In the genomic region with DNA sequence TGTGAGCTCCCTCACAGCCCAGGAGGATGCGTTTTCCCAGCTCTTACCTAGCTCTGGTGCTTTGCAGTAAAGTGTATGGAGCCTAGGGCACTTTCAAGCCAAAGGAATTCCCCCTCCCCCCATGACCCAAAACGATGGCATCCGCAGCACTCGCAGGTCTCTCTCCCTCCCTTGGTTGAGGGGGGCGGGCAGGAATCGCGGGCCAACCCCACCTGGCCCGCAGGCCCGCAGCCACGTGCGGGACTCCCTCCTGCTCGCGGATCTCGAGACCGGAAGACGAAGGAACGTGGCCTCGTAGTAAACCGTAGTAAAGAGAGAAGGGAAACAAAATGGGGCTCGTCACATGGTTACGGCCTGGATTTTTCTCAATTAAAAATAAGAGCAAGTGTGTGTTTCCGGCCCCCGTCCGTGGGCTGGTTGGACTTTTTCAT, we compare ENCODE assay signal across 8 cellular contexts. TPM values are rescaled to one million over a fixed set of nuclear protein-coding genes. Genes with fewer than 3 reads are reported as not detected.
A peak's percentile ranks its signal among the peaks of the same experiment; 100 is the strongest.
DNase-seq lines count a peak whose midpoint lies in the region; ATAC-seq and TF ChIP-seq lines count a peak whose summit lies in the region.

No MANE protein-coding gene starts in this region.

- no peak overlapping the region for H3K4ac ChIP-seq in neuronal stem cell (ENCODE audit: low read length)

- H3K79me1 ChIP-seq in neuronal stem cell (ENCODE audit: low read depth, low read length): peaks cover 4% of the 10 kb centered on the region

- H4K8ac ChIP-seq in neuronal stem cell (ENCODE audit: low read depth, low read length): no peak overlapping the region

- H3K18ac ChIP-seq in neuronal stem cell (ENCODE audit: low read length): peak overlapping the region; percentile 92

- H3K36me3 ChIP-seq in HEK293 (ENCODE audit: control insufficient read depth in 2 of 2, insufficient read depth in 1 of 2, low read length in 2 of 2) (peaks cover 0 to 10% of the 10 kb centered on the region in 2 experiments; a peak in 1 of 3 replicates), gastroesophageal sphincter (no peaks in the 10 kb centered on the region), neuronal stem cell (replicated peaks in 1 of 2; ENCODE audit: control insufficient read depth in 2 of 2, insufficient read depth in 2 of 2, low read length in 2 of 2) (peaks cover 11 to 98% of the 10 kb centered on the region in 2 donors)

- peak; percentile 33 for DNase-seq in stimulated activated CD8-positive, alpha-beta memory T cell treated with anti-CD3 and anti-CD28 coated beads, Interleukin-12 subunit alpha, Interleukin-12 subunit beta, amount 100 ng/mL, for 1 hour (ENCODE audit: low read depth)
- no peak for DNase-seq in stimulated activated CD8-positive, alpha-beta memory T cell treated with anti-CD3 and anti-CD28 coated beads, Interleukin-4, amount 100 ng/mL, for 48 hours
- DNase-seq in NAMALWA (ENCODE audit: low spot score): peak; percentile 82
- no peak for DNase-seq in activated CD4-positive, alpha-beta memory T cell treated with anti-CD3 and anti-CD28 coated beads, Interleukin-2, amount 10 ng/mL, durations not matched to agents 7 days and 5 days
- DNase-seq in neuronal stem cell (ENCODE audit: low spot score): no peak
- no peak for DNase-seq in GOT3 (lab: John Stamatoyannopoulos, UW)

- H4K91ac ChIP-seq in neuronal stem cell (ENCODE audit: low read depth, low read length, poor library complexity): no peak overlapping the region

- no peaks in the 10 kb centered on the region for H3K9me3 Mint-ChIP-seq in activated CD4-positive, alpha-beta memory T cell treated with anti-CD3 and anti-CD28 coated beads, Interleukin-2, amount 10 ng/mL, durations not matched to agents 7 days and 5 days

- peak overlapping the region; percentile 78 for H3K9ac ChIP-seq in neuronal stem cell (ENCODE audit: low read depth, low read length, poor library complexity)

- no peak for TF ChIP-seq POLR2A in gastroesophageal sphincter (IDR thresholded peaks at IDR 0.05)

- H3K27me3 ChIP-seq in gastroesophageal sphincter: no peaks in the 10 kb centered on the region
- H3K27me3 ChIP-seq in neuronal stem cell (ENCODE audit: control insufficient read depth in 3 of 3, insufficient read depth in 3 of 3, low read depth in 1 of 3, low read length in 3 of 3): no peaks in the 10 kb centered on the region

- H3K14ac ChIP-seq in neuronal stem cell (ENCODE audit: low read length): no peak overlapping the region

- H3K23ac ChIP-seq in neuronal stem cell (ENCODE audit: low read depth, low read length, poor library complexity): no peak overlapping the region

- TF ChIP-seq EP300 in gastroesophageal sphincter (IDR thresholded peaks at IDR 0.05): no peak

- WGBS in gastroesophageal sphincter (ENCODE audit: low coverage in 1 of 2), 2 donors: 0% methylated on average over 4 of the region's 24 CpGs; no CpG with 5 or more reads in 1 of the 2 donors
- no CpG with 5 or more reads among the region's 24 CpGs for WGBS in neuronal stem cell (ENCODE audit: extremely low coverage in 2 of 2, insufficient read length in 2 of 2, insufficient replicate concordance in 1 of 2), 2 donors

- no peak overlapping the region for H2AK5ac ChIP-seq in neuronal stem cell (ENCODE audit: low read depth, low read length)

- H2BK120ac ChIP-seq in neuronal stem cell (ENCODE audit: low read depth, low read length): no peak overlapping the region

- H3K4me1 Mint-ChIP-seq in activated CD4-positive, alpha-beta memory T cell treated with anti-CD3 and anti-CD28 coated beads, Interleukin-2, amount 10 ng/mL, durations not matched to agents 7 days and 5 days: peaks cover 58% of the 10 kb centered on the region

- H2BK12ac ChIP-seq in neuronal stem cell (ENCODE audit: low read length): no peak overlapping the region

- peak overlapping the region; percentile 92 for H3K27ac Mint-ChIP-seq in activated CD4-positive, alpha-beta memory T cell treated with anti-CD3 and anti-CD28 coated beads, Interleukin-2, amount 10 ng/mL, durations not matched to agents 7 days and 5 days

- CTCF ChIA-PET in HEK293 (lab: Yijun Ruan, JAX): no interaction called here
- CTCF ChIA-PET in activated CD4-positive, alpha-beta memory T cell treated with anti-CD3 and anti-CD28 coated beads, Interleukin-2, amount 10 ng/mL, durations not matched to agents 7 days and 5 days (lab: Charles Lee): interaction anchor here (0.8 to 1.4 kb wide), 6 partner anchors 8 to 44 kb away, joined by 3 to 6 read pairs (median 5); no protein-coding TSS in a partner anchor

- H3K4me3 ChIP-seq in HEK293 (ENCODE audit: low read depth, low read length): peak overlapping the region; percentile 34
- peak overlapping the region; percentile 74 to 89 for H3K4me3 ChIP-seq in gastroesophageal sphincter
- H3K4me3 ChIP-seq in neuronal stem cell (ENCODE audit: low read length in 2 of 2): peak overlapping the region in 1 of 2 donors; percentile 77

- H3K4me3 Mint-ChIP-seq in activated CD4-positive, alpha-beta memory T cell treated with anti-CD3 and anti-CD28 coated beads, Interleukin-2, amount 10 ng/mL, durations not matched to agents 7 days and 5 days: peak overlapping the region; percentile 89

- POLR2A ChIA-PET in HEK293 (lab: Yijun Ruan, JAX): no interaction called here
- POLR2A ChIA-PET in activated CD4-positive, alpha-beta memory T cell treated with anti-CD3 and anti-CD28 coated beads, Interleukin-2, amount 10 ng/mL, durations not matched to agents 7 days and 5 days (lab: Charles Lee): interaction anchor here (1.0 to 4.9 kb wide), 9 partner anchors 8 to 51 kb away, joined by 3 to 44 read pairs (median 4); a partner anchor contains a TSS

- no peak overlapping the region for H2BK5ac ChIP-seq in neuronal stem cell (ENCODE audit: low read length)

- H3K9me3 ChIP-seq in HEK293 (ENCODE audit: control insufficient read depth, insufficient read depth, low read depth, low read length) (no peaks in the 10 kb centered on the region), gastroesophageal sphincter (no peaks in the 10 kb centered on the region), neuronal stem cell (replicated peaks in 1 of 2; ENCODE audit: control insufficient read depth in 2 of 2, insufficient read depth in 1 of 2, low read depth in 1 of 2, low read length in 2 of 2) (peaks cover 0 to 80% of the 10 kb centered on the region in 2 donors)

- ATAC-seq in gastroesophageal sphincter: peak; percentile 80

- H3K4me2 ChIP-seq in neuronal stem cell (ENCODE audit: insufficient read depth, low read length, poor library complexity, severe bottlenecking): peak overlapping the region; percentile 87

- H3K4me1 ChIP-seq in HEK293 (ENCODE audit: control insufficient read depth, insufficient read depth, low read length) (peaks cover 19% of the 10 kb centered on the region), gastroesophageal sphincter (peaks cover 0 to 76% (median 10%) of the 10 kb centered on the region in 3 donors), neuronal stem cell (ENCODE audit: control insufficient read depth in 2 of 2, insufficient read depth in 1 of 2, low read depth in 1 of 2, low read length in 2 of 2) (peaks cover 13 to 23% of the 10 kb centered on the region in 2 donors)

- no peaks in the 10 kb centered on the region for H3K27me3 Mint-ChIP-seq in activated CD4-positive, alpha-beta memory T cell treated with anti-CD3 and anti-CD28 coated beads, Interleukin-2, amount 10 ng/mL, durations not matched to agents 7 days and 5 days

- no peak overlapping the region for H2BK15ac ChIP-seq in neuronal stem cell (ENCODE audit: low read length)

- no peak for TF ChIP-seq CTCF in HEK293 (tag by site-specific recombination; IDR thresholded peaks at IDR 0.05)
- TF ChIP-seq CTCF in gastroesophageal sphincter (IDR thresholded peaks at IDR 0.05): no peak

- H2AFZ ChIP-seq in neuronal stem cell (ENCODE audit: low read length): no peak overlapping the region

- H3K27ac ChIP-seq in HEK293 (ENCODE audit: extremely low read depth, low read depth, low read length) (peak overlapping the region; percentile 74; the same call in 1 of the 2 replicates), gastroesophageal sphincter (peak overlapping the region; percentile 89 to 95 (median 93)), neuronal stem cell (replicated peaks; ENCODE audit: low read length) (no peak overlapping the region)

- H3K36me3 Mint-ChIP-seq in activated CD4-positive, alpha-beta memory T cell treated with anti-CD3 and anti-CD28 coated beads, Interleukin-2, amount 10 ng/mL, durations not matched to agents 7 days and 5 days (ENCODE audit: low read depth): peaks cover 38% of the 10 kb centered on the region

RNA-seq across cellular contexts. Expression of a gene that starts 8.5 kb away (rescaled TPM):
- 1 to 10 TPM; 7.2 to 7.4 TPM for total RNA-seq in activated CD4-positive, alpha-beta memory T cell treated with anti-CD3 and anti-CD28 coated beads, Interleukin-2, amount 10 ng/mL, durations not matched to agents 7 days and 5 days
- 10 to 100 TPM; 17.4 to 39.0 (median 25.3) TPM for total RNA-seq in gastroesophageal sphincter
- polyA plus RNA-seq in neuronal stem cell (2013, experiment 1 of 2): 11.0 TPM
- 11.6 TPM for polyA plus RNA-seq in neuronal stem cell (2013, experiment 2 of 2)

RNA-seq across cellular contexts. Expression of a gene that starts 44.8 kb away (rescaled TPM):
- 10 to 100 TPM; 38.1 to 43.0 TPM for total RNA-seq in activated CD4-positive, alpha-beta memory T cell treated with anti-CD3 and anti-CD28 coated beads, Interleukin-2, amount 10 ng/mL, durations not matched to agents 7 days and 5 days
- 10 to 100 TPM; 22.2 to 35.2 (median 24.7) TPM for total RNA-seq in gastroesophageal sphincter
- polyA plus RNA-seq in neuronal stem cell (2013, experiment 1 of 2): 16.6 TPM
- polyA plus RNA-seq in neuronal stem cell (2013, experiment 2 of 2): 15.3 TPM

Comparison
In these comparisons a context has a peak if more than half of its experiments do, and no peak if none do; other contexts are left out.
1. DNase-seq: peak in stimulated activated CD8-positive, alpha-beta memory T cell treated with anti-CD3 and anti-CD28 coated beads, Interleukin-12 subunit alpha, Interleukin-12 subunit beta, amount 100 ng/mL, for 1 hour (single experiment) and NAMALWA (single experiment); none in stimulated activated CD8-positive, alpha-beta memory T cell treated with anti-CD3 and anti-CD28 coated beads, Interleukin-4, amount 100 ng/mL, for 48 hours (single experiment), activated CD4-positive, alpha-beta memory T cell treated with anti-CD3 and anti-CD28 coated beads, Interleukin-2, amount 10 ng/mL, durations not matched to agents 7 days and 5 days (single experiment), neuronal stem cell (single experiment) and GOT3 (single experiment).